9 cellular contexts compared by ENCODE assay signal in genomic region chr1:1115136-1115829, GRCh38. TPM values are rescaled to one million over a fixed set of nuclear protein-coding genes. Genes with fewer than 3 reads are reported as not detected.
DNase-seq lines count a peak whose midpoint lies in the region; ATAC-seq, FAIRE-seq and TF ChIP-seq lines count a peak whose summit lies in the region.
"Had no signal": no experiment of that assay in that cellular context is flagged by ENCODE, and none has a peak within 500 bp of the region (broad histone marks: within the 10 kb centered on the region; RNA-seq: fewer than 3 reads in every experiment).

No MANE protein-coding gene starts in this region.

- intact Hi-C loops in cardiac septum (cut with DNase I): loop anchor here (5.0 kb wide), 1 partner anchor 93 kb away; the partner anchor contains the start of gene AGRN

- no peak overlapping the region for H3K27ac ChIP-seq in cardiac muscle cell

- DNase-seq in cardiac muscle cell (ENCODE audit: low read depth in 1 of 2, low spot score in 1 of 2) (no peak), cardiac septum (ENCODE audit: low spot score) (no peak), bronchial epithelial cell (ENCODE audit: low read depth) (no peak), NCI-H2196 (lab: John Stamatoyannopoulos, UW; ENCODE audit: unreplicated experiment) (no peak), NCI-H2081 (lab: John Stamatoyannopoulos, UW) (no peak)

- H3K4me1 ChIP-seq in cardiac muscle cell (ENCODE audit: low read depth): no peaks in the 10 kb centered on the region
- peaks cover 14% of the 10 kb centered on the region for H3K4me1 ChIP-seq in mononuclear cell (ENCODE audit: insufficient read depth, low read length)

- H3K27me3 ChIP-seq in cardiac muscle cell: peaks cover 37% of the 10 kb centered on the region
- H3K27me3 ChIP-seq in bronchial epithelial cell (ENCODE audit: control insufficient read depth, insufficient read depth, low read length): no peaks in the 10 kb centered on the region
- no peaks in the 10 kb centered on the region for H3K27me3 ChIP-seq in mononuclear cell (ENCODE audit: insufficient read depth, low read length)

- TF ChIP-seq CTCF in cardiac muscle cell (IDR thresholded peaks at IDR 0.05; ENCODE audit: low read depth, low read length) (no peak), bronchial epithelial cell (IDR thresholded peaks at IDR 0.05; ENCODE audit: insufficient read depth, low read length, severe bottlenecking) (no peak)

- ATAC-seq in GM19455 (IDR thresholded peaks at IDR 0.05; ENCODE audit: unreplicated experiment) (no peak), HG02852 (IDR thresholded peaks at IDR 0.05; ENCODE audit: unreplicated experiment) (no peak)

- H3K36me3 ChIP-seq in cardiac muscle cell (no peaks in the 10 kb centered on the region), bronchial epithelial cell (ENCODE audit: control insufficient read depth, insufficient read depth, low read length) (peaks cover 3% of the 10 kb centered on the region)

- H3K9me3 ChIP-seq in cardiac muscle cell (ENCODE audit: low read depth) (no peaks in the 10 kb centered on the region), mononuclear cell (ENCODE audit: low read depth, low read length) (no peaks in the 10 kb centered on the region)

- H3K4me3 ChIP-seq in cardiac muscle cell (peak overlapping the region; percentile 65), bronchial epithelial cell (ENCODE audit: low read depth, low read length) (peak overlapping the region; percentile 77), mononuclear cell (ENCODE audit: low read length) (peak overlapping the region; percentile 57)

- no peak for FAIRE-seq in bronchial epithelial cell (lab: Jason Lieb, UNC)

RNA-seq across cellular contexts. Expression of gene C1orf159, which starts 0.6 kb away (rescaled TPM):
- total RNA-seq in cardiac muscle cell (21.8 and 36.2 TPM in 2 replicates), cardiac septum (5.4 TPM), bronchial epithelial cell (5.9 and 8.2 TPM in 2 replicates), mononuclear cell (9.6 TPM)
- polyA plus RNA-seq in cardiac muscle cell: 17.7 and 21.7 TPM in 2 replicates

RNA-seq across cellular contexts. Expression of gene RNF223, which starts 41.2 kb away (rescaled TPM):
- total RNA-seq in cardiac muscle cell (0.33 and 1.7 TPM in 2 replicates), cardiac septum (not detected), bronchial epithelial cell (9.0 and 14.6 TPM in 2 replicates), mononuclear cell (not detected)
- not detected in 2 replicates for polyA plus RNA-seq in cardiac muscle cell
- total RNA-seq: SK-MEL-5 had no signal

RNA-seq across cellular contexts. Expression of gene TTLL10, which starts 58.4 kb away (rescaled TPM):
- not detected in 2 replicates for total RNA-seq in cardiac muscle cell
- polyA plus RNA-seq in cardiac muscle cell: 0.31 TPM in 1 of 2 replicates, not detected in the other
- total RNA-seq in cardiac septum: 0.22 TPM
- not detected in 2 replicates for total RNA-seq in bronchial epithelial cell
- 0.42 TPM for total RNA-seq in mononuclear cell
- total RNA-seq: SK-MEL-5 had no signal
